Comparison of ENCODE assay signal across 18 cellular contexts in the genomic region with DNA sequence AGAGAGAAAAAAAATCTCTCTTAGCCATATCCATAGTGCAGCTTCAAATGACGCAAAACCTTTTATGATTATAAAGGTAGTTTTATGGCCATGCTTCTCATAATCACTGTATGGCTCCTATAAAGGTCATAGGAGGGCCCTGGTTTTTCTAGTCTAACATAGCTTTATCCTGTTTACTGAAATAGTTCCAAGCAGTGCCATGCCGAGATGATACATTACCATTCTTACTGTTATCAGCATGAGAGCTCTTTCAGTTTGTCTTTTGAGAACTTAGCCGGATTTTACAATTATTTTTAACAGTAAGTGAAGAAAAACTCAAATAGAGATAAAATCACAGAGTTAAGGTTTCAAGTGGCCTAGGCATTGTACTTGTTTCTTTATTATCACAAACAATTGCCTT. TPM values are rescaled to one million over a fixed set of nuclear protein-coding genes. Genes with fewer than 3 reads are reported as not detected.
A peak's percentile ranks its signal among the peaks of the same experiment; 100 is the strongest.
DNase-seq lines count a peak whose midpoint lies in the region; ATAC-seq and TF ChIP-seq lines count a peak whose summit lies in the region.
"Had no signal": no experiment of that assay in that cellular context is flagged by ENCODE, and none has a peak within 500 bp of the region (broad histone marks: within the 10 kb centered on the region; RNA-seq: fewer than 3 reads in every experiment).

No MANE protein-coding gene starts in this region.

- H3K27me3 Mint-ChIP-seq in mesothelial cell of epicardium (ENCODE audit: low read depth), result no peaks in the 10 kb centered on the region
- no peaks in the 10 kb centered on the region for H3K27me3 Mint-ChIP-seq in natural killer cell treated with Interleukin-12 subunit alpha and Interleukin-12 subunit beta and Interleukin-15 and Interleukin-18, amount 100 ng/mL, for 72 hours
- H3K27me3 Mint-ChIP-seq: CD4-positive, alpha-beta T cell had no signal

- H3K4me1 Mint-ChIP-seq in mesothelial cell of epicardium, result peaks cover 28% of the 10 kb centered on the region
- H3K4me1 Mint-ChIP-seq in natural killer cell treated with Interleukin-12 subunit alpha and Interleukin-12 subunit beta and Interleukin-15 and Interleukin-18, amount 100 ng/mL, for 72 hours (ENCODE audit: low read depth in 2 of 2), result no peaks in the 10 kb centered on the region

- ATAC-seq in HG02885 (IDR thresholded peaks at IDR 0.05; ENCODE audit: poor library complexity, unreplicated experiment) (peak; percentile 36), HG03097 (IDR thresholded peaks at IDR 0.05; ENCODE audit: low FRiP score, unreplicated experiment) (no peak)
- ATAC-seq in natural killer cell treated with Interleukin-12 subunit alpha and Interleukin-12 subunit beta and Interleukin-15 and Interleukin-18, amount 100 ng/mL, for 72 hours, result no peak
- ATAC-seq: A549, Right ventricle myocardium inferior had no signal

- H3K79me2 ChIP-seq in osteoblast (ENCODE audit: insufficient read depth, low read length), result no peaks in the 10 kb centered on the region

- H3K27ac ChIP-seq in osteoblast (ENCODE audit: low read depth, low read length), result no peak overlapping the region
- H3K27ac ChIP-seq: A549, KMS-11 had no signal

- no peaks in the 10 kb centered on the region for H3K9me3 Mint-ChIP-seq in mesothelial cell of epicardium
- peaks cover 3% of the 10 kb centered on the region for H3K9me3 Mint-ChIP-seq in natural killer cell treated with Interleukin-12 subunit alpha and Interleukin-12 subunit beta and Interleukin-15 and Interleukin-18, amount 100 ng/mL, for 72 hours
- H3K9me3 Mint-ChIP-seq: CD4-positive, alpha-beta T cell had no signal

- no peak overlapping the region for H3K4me2 ChIP-seq in osteoblast (ENCODE audit: insufficient read depth, low read length)
- H3K4me2 ChIP-seq: A549, KMS-11 had no signal

- peak overlapping the region; percentile 32 for H3K27ac Mint-ChIP-seq in mesothelial cell of epicardium
- no peak overlapping the region for H3K27ac Mint-ChIP-seq in natural killer cell treated with Interleukin-12 subunit alpha and Interleukin-12 subunit beta and Interleukin-15 and Interleukin-18, amount 100 ng/mL, for 72 hours
- H3K27ac Mint-ChIP-seq: CD4-positive, alpha-beta T cell had no signal

- TF ChIP-seq CTCF in GM12865 (IDR thresholded peaks at IDR 0.05; ENCODE audit: insufficient read depth, low read depth, low read length, missing control alignments) (no peak), mesothelial cell of epicardium (IDR thresholded peaks at IDR 0.05; ENCODE audit: unreplicated experiment) (no peak), osteoblast (IDR thresholded peaks at IDR 0.05; ENCODE audit: extremely low read depth, low read depth, low read length) (no peak)

- H2AFZ ChIP-seq in osteoblast (ENCODE audit: low read length), result no peak overlapping the region

- H3K4me1 ChIP-seq in osteoblast (ENCODE audit: insufficient read depth, low read length), result no peaks in the 10 kb centered on the region
- H3K4me1 ChIP-seq: A549 had no signal

- H3K9me3 ChIP-seq in osteoblast (ENCODE audit: low read depth, low read length), result no peaks in the 10 kb centered on the region
- H3K9me3 ChIP-seq: A549 had no signal

- no peak overlapping the region for H3K4me3 Mint-ChIP-seq in mesothelial cell of epicardium
- no peak overlapping the region for H3K4me3 Mint-ChIP-seq in natural killer cell treated with Interleukin-12 subunit alpha and Interleukin-12 subunit beta and Interleukin-15 and Interleukin-18, amount 100 ng/mL, for 72 hours
- H3K4me3 Mint-ChIP-seq: CD4-positive, alpha-beta T cell had no signal

- H4K20me1 ChIP-seq in osteoblast (ENCODE audit: insufficient read depth, low read length), result no peaks in the 10 kb centered on the region

- H3K4me3 ChIP-seq in GM12865 (ENCODE audit: low read depth, low read length), result peak overlapping the region; percentile 37
- no peak overlapping the region for H3K4me3 ChIP-seq in osteoblast (ENCODE audit: insufficient read depth, low read length)
- H3K4me3 ChIP-seq: A549 had no signal

- H3K36me3 ChIP-seq in osteoblast (ENCODE audit: insufficient read depth, low read length), result no peaks in the 10 kb centered on the region

- H3K27me3 ChIP-seq in osteoblast (ENCODE audit: insufficient read depth, low read length), result no peaks in the 10 kb centered on the region

- DNase-seq in GM12865 (ENCODE audit: low read depth) (no peak), amniotic epithelial cell (ENCODE audit: low read depth) (peak; percentile 90), mesothelial cell of epicardium (ENCODE audit: low spot score in 2 of 2, unreplicated experiment in 2 of 2) (no peak), osteoblast (ENCODE audit: insufficient read length, low spot score, missing footprints) (no peak)
- no peak for DNase-seq in natural killer cell treated with Interleukin-12 subunit alpha and Interleukin-12 subunit beta and Interleukin-15 and Interleukin-18, amount 100 ng/mL, for 72 hours (ENCODE audit: low spot score)
- DNase-seq: CD4-positive, alpha-beta T cell; DMS153; NCI-H187; NCI-H446; NCI-H774 had no signal

- no peaks in the 10 kb centered on the region for H3K36me3 Mint-ChIP-seq in mesothelial cell of epicardium
- no peaks in the 10 kb centered on the region for H3K36me3 Mint-ChIP-seq in natural killer cell treated with Interleukin-12 subunit alpha and Interleukin-12 subunit beta and Interleukin-15 and Interleukin-18, amount 100 ng/mL, for 72 hours

RNA-seq across cellular contexts. Expression of a gene that starts 35.2 kb away (rescaled TPM):
- total RNA-seq in mesothelial cell of epicardium (3.2 to 3.9 TPM (median 3.7 TPM) in 3 replicates), osteoblast (6.5 and 9.4 TPM in 2 replicates)
- total RNA-seq in natural killer cell treated with Interleukin-12 subunit alpha and Interleukin-12 subunit beta and Interleukin-15 and Interleukin-18, amount 100 ng/mL, for 72 hours, result not detected
- total RNA-seq: CD4-positive, alpha-beta T cell; HT-29; M059J; OCI-LY7; Right ventricle myocardium inferior had no signal
